12 cellular contexts compared by ENCODE assay signal in the genomic region with DNA sequence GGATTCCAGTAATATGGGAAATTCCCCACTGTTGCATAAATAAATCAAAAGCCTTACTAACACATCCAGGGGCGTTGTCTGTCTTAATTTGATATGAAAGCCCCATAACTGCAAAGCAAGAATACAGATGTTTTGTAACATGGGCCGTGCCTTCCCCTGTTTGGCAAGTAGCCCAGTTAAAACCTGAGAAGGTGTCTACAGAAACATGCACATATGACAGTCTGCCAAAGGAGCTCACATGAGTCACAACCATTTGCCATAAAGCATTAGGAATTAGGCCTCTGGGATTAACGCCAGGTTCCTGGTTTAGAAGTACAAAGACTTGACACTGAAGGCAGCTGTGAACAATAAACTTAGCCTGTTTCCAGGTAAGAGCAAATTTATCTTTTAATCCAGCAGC. TPM values are rescaled to one million over a fixed set of nuclear protein-coding genes. Genes with fewer than 3 reads are reported as not detected.
DNase-seq lines count a peak whose midpoint lies in the region; ATAC-seq and TF ChIP-seq lines count a peak whose summit lies in the region.
"Had no signal": no experiment of that assay in that cellular context is flagged by ENCODE, and none has a peak within 500 bp of the region (broad histone marks: within the 10 kb centered on the region; RNA-seq: fewer than 3 reads in every experiment).

No MANE protein-coding gene starts in this region.

- peak; percentile 69 for DNase-seq in EL
- DNase-seq in NCI-H2171 (lab: John Stamatoyannopoulos, UW) = peak; percentile 97
- DNase-seq in mammary epithelial cell = peak; percentile 96
- peak; percentile 10 for DNase-seq in osteocyte (ENCODE audit: extremely low spot score, unreplicated experiment)
- no peak for DNase-seq in NCI-H1436 treated with DMSO at 0.1 percent for 48 hours (lab: John Stamatoyannopoulos, UW)
- no peak for DNase-seq in activated CD4-positive, alpha-beta T cell treated with anti-CD3 and anti-CD28 coated beads for 36 hours
- no peak for DNase-seq in endodermal cell
- DNase-seq: activated CD4-positive, alpha-beta T cell treated with anti-CD3 and anti-CD28 coated beads, Interleukin-2, amount 10 ng/mL, durations not matched to agents 7 days and 5 days; aorta; OCI-M1; ovary had no signal

- H3K9me3 Mint-ChIP-seq in osteocyte (ENCODE audit: unreplicated experiment) = peaks cover 26% of the 10 kb centered on the region
- peaks cover 8% of the 10 kb centered on the region for H3K9me3 Mint-ChIP-seq in activated CD4-positive, alpha-beta T cell treated with anti-CD3 and anti-CD28 coated beads for 36 hours (ENCODE audit: low read depth)
- peaks cover 81% of the 10 kb centered on the region for H3K9me3 Mint-ChIP-seq in endodermal cell

- no TSS peak for BruUV-seq in mammary epithelial cell (replicated peaks; lab: Mats Ljungman, UMichigan)

- H3K4me1 Mint-ChIP-seq in osteocyte (ENCODE audit: unreplicated experiment) (peaks cover 6% of the 10 kb centered on the region), endodermal cell (no peaks in the 10 kb centered on the region)
- no peaks in the 10 kb centered on the region for H3K4me1 Mint-ChIP-seq in activated CD4-positive, alpha-beta T cell treated with anti-CD3 and anti-CD28 coated beads for 36 hours

- H3K27ac Mint-ChIP-seq in osteocyte (ENCODE audit: unreplicated experiment) (no peak overlapping the region), endodermal cell (no peak overlapping the region)
- no peak overlapping the region for H3K27ac Mint-ChIP-seq in activated CD4-positive, alpha-beta T cell treated with anti-CD3 and anti-CD28 coated beads for 36 hours
- H3K27ac Mint-ChIP-seq: activated CD4-positive, alpha-beta T cell treated with anti-CD3 and anti-CD28 coated beads, Interleukin-2, amount 10 ng/mL, durations not matched to agents 7 days and 5 days had no signal

- H3K27me3 Mint-ChIP-seq in osteocyte (ENCODE audit: unreplicated experiment) (peaks cover 33% of the 10 kb centered on the region), endodermal cell (ENCODE audit: insufficient read depth) (no peaks in the 10 kb centered on the region)
- peaks cover 4% of the 10 kb centered on the region for H3K27me3 Mint-ChIP-seq in activated CD4-positive, alpha-beta T cell treated with anti-CD3 and anti-CD28 coated beads for 36 hours

- POLR2A ChIA-PET in activated CD4-positive, alpha-beta T cell treated with anti-CD3 and anti-CD28 coated beads for 36 hours (lab: Charles Lee) = no interaction called here

- no peaks in the 10 kb centered on the region for H4K20me1 ChIP-seq in mammary epithelial cell (ENCODE audit: insufficient read depth, low read length)

- ATAC-seq in GM21367 (IDR thresholded peaks at IDR 0.05; ENCODE audit: unreplicated experiment) = no peak
- ATAC-seq in activated CD4-positive, alpha-beta T cell treated with anti-CD3 and anti-CD28 coated beads for 36 hours = no peak

- no peaks in the 10 kb centered on the region for H3K79me2 ChIP-seq in mammary epithelial cell (ENCODE audit: insufficient read depth, low read length)

- peaks cover 7% of the 10 kb centered on the region for H3K9me3 ChIP-seq in mammary epithelial cell (replicated peaks; ENCODE audit: insufficient read depth, low read length)
- H3K9me3 ChIP-seq in endodermal cell (ENCODE audit: control insufficient read depth, low read length) = peaks cover 47% of the 10 kb centered on the region
- H3K9me3 ChIP-seq: ovary had no signal

- no peaks in the 10 kb centered on the region for H3K27me3 ChIP-seq in mammary epithelial cell (ENCODE audit: insufficient read depth, low read length)
- H3K27me3 ChIP-seq in endodermal cell (ENCODE audit: control insufficient read depth, insufficient read depth, low read length, poor library complexity, severe bottlenecking) = no peaks in the 10 kb centered on the region
- H3K27me3 ChIP-seq: ovary had no signal

- in situ Hi-C loops in mammary epithelial cell (cut with MboI; ENCODE audit: low sequenced_read_pairs in 2 of 2) = no loop called here

- 5% methylated on average over 3 of the region's 3 CpGs for WGBS in mammary epithelial cell (ENCODE audit: low coverage, missing lambda C conversion rate)
- WGBS in endodermal cell (ENCODE audit: insufficient coverage in 1 of 2, insufficient read length in 1 of 2), 2 experiments = 74 to 75% methylated on average over 2 to 3 of the region's 3 CpGs

- dilution Hi-C loops in mammary epithelial cell (cut with HindIII; ENCODE audit: low sequenced_read_pairs) = loop anchor here (5.0 kb wide), 1 partner anchor 73 kb away; no protein-coding TSS in a partner anchor

- H3K9ac ChIP-seq in mammary epithelial cell (ENCODE audit: insufficient read depth, low read length) (no peak overlapping the region), endodermal cell (ENCODE audit: extremely low read depth, low read length, poor library complexity, severe bottlenecking) (no peak overlapping the region)

- H2AFZ ChIP-seq in mammary epithelial cell (ENCODE audit: low read depth, low read length) = no peak overlapping the region

- CTCF ChIA-PET in mammary epithelial cell (lab: Charles Lee; ENCODE audit: low non-redundant PET) = no interaction called here
- CTCF ChIA-PET in activated CD4-positive, alpha-beta T cell treated with anti-CD3 and anti-CD28 coated beads for 36 hours (lab: Charles Lee) = no interaction called here

- intact Hi-C loops in mammary epithelial cell (cut with micrococcal nuclease) = loop anchor here (5.0 kb wide), 1 partner anchor 73 kb away; no protein-coding TSS in a partner anchor
- intact Hi-C loops in activated CD4-positive, alpha-beta T cell treated with anti-CD3 and anti-CD28 coated beads for 36 hours (cut with DNase I, micrococcal nuclease) = no loop called here

- H3K4me3 Mint-ChIP-seq in osteocyte (ENCODE audit: unreplicated experiment) = no peak overlapping the region
- no peak overlapping the region for H3K4me3 Mint-ChIP-seq in activated CD4-positive, alpha-beta T cell treated with anti-CD3 and anti-CD28 coated beads for 36 hours
- no peak overlapping the region for H3K4me3 Mint-ChIP-seq in endodermal cell
- H3K4me3 Mint-ChIP-seq: activated CD4-positive, alpha-beta T cell treated with anti-CD3 and anti-CD28 coated beads, Interleukin-2, amount 10 ng/mL, durations not matched to agents 7 days and 5 days had no signal

- peaks cover 3% of the 10 kb centered on the region for H3K36me3 Mint-ChIP-seq in osteocyte (ENCODE audit: unreplicated experiment)
- peaks cover 3% of the 10 kb centered on the region for H3K36me3 Mint-ChIP-seq in activated CD4-positive, alpha-beta T cell treated with anti-CD3 and anti-CD28 coated beads for 36 hours (ENCODE audit: low read depth)
- peaks cover 2% of the 10 kb centered on the region for H3K36me3 Mint-ChIP-seq in endodermal cell (ENCODE audit: low read depth)

- H3K36me3 ChIP-seq in mammary epithelial cell (ENCODE audit: insufficient read depth, low read length) = no peaks in the 10 kb centered on the region
- H3K36me3 ChIP-seq in endodermal cell (ENCODE audit: control insufficient read depth, insufficient read depth, low read length) = no peaks in the 10 kb centered on the region
- H3K36me3 ChIP-seq: ovary had no signal

- no peak overlapping the region for H3K4me3 ChIP-seq in mammary epithelial cell (replicated peaks in 1 of 3; ENCODE audit: insufficient read depth in 1 of 3, low read depth in 2 of 3, low read length in 3 of 3)
- H3K4me3 ChIP-seq in endodermal cell (ENCODE audit: low read length) = no peak overlapping the region
- H3K4me3 ChIP-seq: ovary had no signal

- no peak overlapping the region for H3K4me2 ChIP-seq in mammary epithelial cell (ENCODE audit: insufficient read depth, low read depth, low read length)

- H3K27ac ChIP-seq in mammary epithelial cell (ENCODE audit: insufficient read depth, low read depth, low read length) (no peak overlapping the region), endodermal cell (ENCODE audit: low read depth, low read length) (no peak overlapping the region)
- H3K27ac ChIP-seq: ovary had no signal

- TF ChIP-seq CTCF in mammary epithelial cell (conservative IDR thresholded peaks at IDR 0.05 in 1 of 2, IDR thresholded peaks at IDR 0.05 in 1 of 2; ENCODE audit: extremely low read depth in 1 of 2, insufficient read depth in 1 of 2, low read depth in 1 of 2, low read length in 2 of 2) (no peak), osteocyte (IDR thresholded peaks at IDR 0.05) (no peak), endodermal cell (conservative IDR thresholded peaks at IDR 0.05) (no peak)

- peaks cover 9% of the 10 kb centered on the region for H3K4me1 ChIP-seq in mammary epithelial cell (ENCODE audit: insufficient read depth, low read length)
- no peaks in the 10 kb centered on the region for H3K4me1 ChIP-seq in endodermal cell (ENCODE audit: control insufficient read depth, insufficient read depth, low read length)

RNA-seq across cellular contexts. Expression of gene LONRF2, which starts 43.1 kb away (rescaled TPM):
- under 1 TPM; under 0.01 to 0.02 TPM for total RNA-seq in mammary epithelial cell
- not detected for polyA plus RNA-seq in mammary epithelial cell
- polyA minus RNA-seq in mammary epithelial cell = not detected
- total RNA-seq in osteocyte = 0.26 and 0.32 TPM in 2 replicates
- under 1 TPM; 0.02 to 0.04 TPM for total RNA-seq in activated CD4-positive, alpha-beta T cell treated with anti-CD3 and anti-CD28 coated beads for 36 hours
- under 1 TPM; 0.40 to 0.71 TPM for total RNA-seq in endodermal cell
- polyA plus RNA-seq in endodermal cell (2013, experiment 1 of 2) = 0.39 TPM
- polyA plus RNA-seq in endodermal cell (2013, experiment 2 of 2) = 0.37 TPM

RNA-seq across cellular contexts. Expression of gene CHST10, which starts 52.0 kb away (rescaled TPM):
- 1 to 10 TPM; 6.7 to 9.3 TPM for total RNA-seq in mammary epithelial cell
- polyA plus RNA-seq in mammary epithelial cell = 6.9 TPM
- 0.41 TPM for polyA minus RNA-seq in mammary epithelial cell
- 14.4 and 17.3 TPM in 2 replicates for total RNA-seq in osteocyte
- total RNA-seq in activated CD4-positive, alpha-beta T cell treated with anti-CD3 and anti-CD28 coated beads for 36 hours = 1 to 10 TPM; 5.9 to 6.2 TPM
- 10 to 100 TPM; 17.6 to 18.5 TPM for total RNA-seq in endodermal cell
- polyA plus RNA-seq in endodermal cell (2013, experiment 1 of 2) = 28.0 TPM
- 26.0 TPM for polyA plus RNA-seq in endodermal cell (2013, experiment 2 of 2)

Comparison
In these comparisons a context has a peak if more than half of its experiments do, and no peak if none do; other contexts are left out.
1. DNase-seq: peak in EL (single experiment), NCI-H2171 (single experiment), mammary epithelial cell (single experiment) and osteocyte (single experiment); none in NCI-H1436 treated with DMSO at 0.1 percent for 48 hours (single experiment), activated CD4-positive, alpha-beta T cell treated with anti-CD3 and anti-CD28 coated beads for 36 hours (single experiment) and endodermal cell (single experiment).